In genomic region chr1:157700711-157701110, GRCh38 we compare ENCODE assay signal across 1 cellular context.
TF ChIP-seq lines count a peak whose summit lies in the region.

Gene FCRL3, minus strand, starts transcription at chr1:157700769. Its CDS starts 280 bp downstream, at chr1:157700489.

TF ChIP-seq in GM23338, 12 proteins besides CTCF, POLR2A, EP300 and RAD21 (continued from another document):
- TF ChIP-seq POLR2AphosphoS5 (IDR thresholded peaks at IDR 0.05; ENCODE audit: low read depth) (no peak), CREB1 (CRISPR knock-in tag; IDR thresholded peaks at IDR 0.05; ENCODE audit: low read depth) (no peak), REST (IDR thresholded peaks at IDR 0.05; ENCODE audit: unreplicated experiment) (no peak), ZNF331 (CRISPR knock-in tag; IDR thresholded peaks at IDR 0.05; ENCODE audit: low read depth) (no peak), EZH2phosphoT487 (IDR thresholded peaks at IDR 0.05; ENCODE audit: unreplicated experiment) (no peak), STAT1 (IDR thresholded peaks at IDR 0.05; ENCODE audit: unreplicated experiment) (no peak), JUNB (IDR thresholded peaks at IDR 0.05; ENCODE audit: unreplicated experiment) (no peak), ZNF462 (CRISPR knock-in tag; IDR thresholded peaks at IDR 0.05) (no peak)
